ENCODE assay signal across 16 cellular contexts in the genomic region with DNA sequence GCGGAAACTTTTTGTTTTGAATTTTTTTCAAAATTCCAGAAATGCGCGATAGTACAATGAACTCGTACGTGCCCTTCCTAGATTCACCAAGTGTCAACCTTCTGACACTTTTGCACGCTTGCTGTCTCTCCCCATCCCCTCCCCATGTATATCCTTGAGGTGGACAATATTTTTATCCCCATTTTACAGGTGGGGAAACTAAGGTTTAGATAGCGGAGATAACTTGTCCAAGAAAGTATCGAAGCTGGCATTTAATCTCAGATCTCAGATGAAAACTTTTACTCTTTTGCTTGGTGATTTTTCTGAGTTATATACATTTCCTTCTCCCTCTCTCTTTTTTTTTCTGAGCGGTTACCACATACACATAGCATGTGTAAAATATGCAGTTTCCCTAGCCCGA. TPM values are rescaled to one million over a fixed set of nuclear protein-coding genes. Genes with fewer than 3 reads are reported as not detected.
"Had no signal": no experiment of that assay in that cellular context is flagged by ENCODE, and none has a peak within 500 bp of the region (broad histone marks: within the 10 kb centered on the region; RNA-seq: fewer than 3 reads in every experiment).

No MANE protein-coding gene starts in this region.

- H3K27ac ChIP-seq: body of pancreas, epithelial cell of prostate had no signal

- H3K27ac Mint-ChIP-seq: activated naive CD8-positive, alpha-beta T cell treated with anti-CD3 and anti-CD28 coated beads, Interleukin-2, amount 10 ng/mL, durations not matched to agents 7 days and 5 days; activated T-helper 17 cell treated with anti-CD3 and anti-CD28 coated beads, Interleukin-2, amount 50 U/mL, for 72 hours; naive thymus-derived CD8-positive, alpha-beta T cell; stimulated activated naive CD8-positive, alpha-beta T cell treated with anti-CD3 and anti-CD28 coated beads, Interleukin-15, Interleukin-2, amounts not matched to agents 100 ng/mL and 50 ng/mL, for 24 hours had no signal

- H3K36me3 ChIP-seq: upper lobe of left lung had no signal

- H3K4me1 Mint-ChIP-seq: activated T-helper 17 cell treated with anti-CD3 and anti-CD28 coated beads, Interleukin-2, amount 50 U/mL, for 72 hours had no signal

- H3K36me3 Mint-ChIP-seq: activated naive CD8-positive, alpha-beta T cell treated with anti-CD3 and anti-CD28 coated beads, Interleukin-2, amount 10 ng/mL, durations not matched to agents 7 days and 5 days; naive thymus-derived CD8-positive, alpha-beta T cell had no signal

- H3K4me3 Mint-ChIP-seq: activated naive CD8-positive, alpha-beta T cell treated with anti-CD3 and anti-CD28 coated beads, Interleukin-2, amount 10 ng/mL, durations not matched to agents 7 days and 5 days; activated T-helper 17 cell treated with anti-CD3 and anti-CD28 coated beads, Interleukin-2, amount 50 U/mL, for 72 hours; naive thymus-derived CD8-positive, alpha-beta T cell; stimulated activated naive CD8-positive, alpha-beta T cell treated with anti-CD3 and anti-CD28 coated beads, Interleukin-15, Interleukin-2, amounts not matched to agents 100 ng/mL and 50 ng/mL, for 24 hours had no signal

- H3K9me3 ChIP-seq: body of pancreas, upper lobe of left lung had no signal

- H3K4me3 ChIP-seq: body of pancreas had no signal

- H3K9me3 Mint-ChIP-seq: activated naive CD8-positive, alpha-beta T cell treated with anti-CD3 and anti-CD28 coated beads, Interleukin-2, amount 10 ng/mL, durations not matched to agents 7 days and 5 days; activated T-helper 17 cell treated with anti-CD3 and anti-CD28 coated beads, Interleukin-2, amount 50 U/mL, for 72 hours; stimulated activated naive CD8-positive, alpha-beta T cell treated with anti-CD3 and anti-CD28 coated beads, Interleukin-15, Interleukin-2, amounts not matched to agents 100 ng/mL and 50 ng/mL, for 24 hours had no signal

- ATAC-seq: activated T-helper 17 cell treated with anti-CD3 and anti-CD28 coated beads, Interleukin-2, amount 50 U/mL, for 72 hours; naive thymus-derived CD8-positive, alpha-beta T cell had no signal

- DNase-seq: activated CD4-positive, alpha-beta T cell treated with anti-CD3 and anti-CD28 coated beads for 1 hour; activated CD4-positive, alpha-beta T cell treated with anti-CD3 and anti-CD28 coated beads, Interleukin-2, amount 50 U/mL, for 4 hours; activated naive CD4-positive, alpha-beta T cell; activated naive CD8-positive, alpha-beta T cell treated with anti-CD3 and anti-CD28 coated beads, Interleukin-2, amount 10 ng/mL, durations not matched to agents 7 days and 5 days; foreskin melanocyte; naive thymus-derived CD8-positive, alpha-beta T cell; stimulated activated CD4-positive, alpha-beta T cell treated with anti-CD3 and anti-CD28 coated beads, Interleukin-12 subunit alpha, Interleukin-12 subunit beta, amount 100 ng/mL, for 4 hours; stimulated activated CD4-positive, alpha-beta T cell treated with anti-CD3 and anti-CD28 coated beads, Interleukin-1b, Interleukin-23, amount 100 ng/mL, for 48 hours; T-helper 2 cell had no signal

RNA-seq across cellular contexts. Expression of a gene that starts 34.6 kb away (rescaled TPM):
- total RNA-seq: activated naive CD8-positive, alpha-beta T cell treated with anti-CD3 and anti-CD28 coated beads, Interleukin-2, amount 10 ng/mL, durations not matched to agents 7 days and 5 days; activated T-helper 17 cell treated with anti-CD3 and anti-CD28 coated beads, Interleukin-2, amount 50 U/mL, for 72 hours; body of pancreas; fibroblast of lung; naive thymus-derived CD8-positive, alpha-beta T cell; renal cortical epithelial cell; upper lobe of left lung had no signal
- polyA plus RNA-seq: fibroblast of lung; naive thymus-derived CD8-positive, alpha-beta T cell had no signal
